1 cellular context compared by ENCODE assay signal in genomic region chr1:99599678-99600175, GRCh38.
TF ChIP-seq lines count a peak whose summit lies in the region.

No MANE protein-coding gene starts in this region.

TF ChIP-seq in K562, 482 proteins besides CTCF, POLR2A, EP300 and RAD21 (continued from another document):
- TF ChIP-seq ZMIZ1 (IDR thresholded peaks at IDR 0.05; ENCODE audit: low read depth in 2 of 2, low read length in 2 of 2): peak in 1 of 2 experiments; percentile 69; a peak in 2 of 4 replicates
- TF ChIP-seq MAFK (IDR thresholded peaks at IDR 0.05; ENCODE audit: low read length): peak; percentile 28; the same call in 1 of the 2 replicates
- no peak for TF ChIP-seq PRPF4 (IDR thresholded peaks at IDR 0.05; ENCODE audit: insufficient read depth, low read depth, low read length, poor library complexity, severe bottlenecking)
- 0 out of 2 replicates have a peak, but pooled peaks have one; percentile 23 for TF ChIP-seq BCOR (IDR thresholded peaks at IDR 0.05)
- peak; percentile 52 for TF ChIP-seq BRD9 (IDR thresholded peaks at IDR 0.05; ENCODE audit: low read depth, partially characterized antibody)
- TF ChIP-seq ZFX (CRISPR knock-in tag; IDR thresholded peaks at IDR 0.05): no peak
- no peak for TF ChIP-seq ZNF79 (CRISPR knock-in tag; IDR thresholded peaks at IDR 0.05; ENCODE audit: low read depth)
- TF ChIP-seq ATF1 (CRISPR knock-in tag; IDR thresholded peaks at IDR 0.05): no peak
- peak; percentile 45 for TF ChIP-seq ATF1 (tag; IDR thresholded peaks at IDR 0.05)
- peak; percentile 96 for TF ChIP-seq SMARCE1 (IDR thresholded peaks at IDR 0.05)
- TF ChIP-seq, protein P1, sequence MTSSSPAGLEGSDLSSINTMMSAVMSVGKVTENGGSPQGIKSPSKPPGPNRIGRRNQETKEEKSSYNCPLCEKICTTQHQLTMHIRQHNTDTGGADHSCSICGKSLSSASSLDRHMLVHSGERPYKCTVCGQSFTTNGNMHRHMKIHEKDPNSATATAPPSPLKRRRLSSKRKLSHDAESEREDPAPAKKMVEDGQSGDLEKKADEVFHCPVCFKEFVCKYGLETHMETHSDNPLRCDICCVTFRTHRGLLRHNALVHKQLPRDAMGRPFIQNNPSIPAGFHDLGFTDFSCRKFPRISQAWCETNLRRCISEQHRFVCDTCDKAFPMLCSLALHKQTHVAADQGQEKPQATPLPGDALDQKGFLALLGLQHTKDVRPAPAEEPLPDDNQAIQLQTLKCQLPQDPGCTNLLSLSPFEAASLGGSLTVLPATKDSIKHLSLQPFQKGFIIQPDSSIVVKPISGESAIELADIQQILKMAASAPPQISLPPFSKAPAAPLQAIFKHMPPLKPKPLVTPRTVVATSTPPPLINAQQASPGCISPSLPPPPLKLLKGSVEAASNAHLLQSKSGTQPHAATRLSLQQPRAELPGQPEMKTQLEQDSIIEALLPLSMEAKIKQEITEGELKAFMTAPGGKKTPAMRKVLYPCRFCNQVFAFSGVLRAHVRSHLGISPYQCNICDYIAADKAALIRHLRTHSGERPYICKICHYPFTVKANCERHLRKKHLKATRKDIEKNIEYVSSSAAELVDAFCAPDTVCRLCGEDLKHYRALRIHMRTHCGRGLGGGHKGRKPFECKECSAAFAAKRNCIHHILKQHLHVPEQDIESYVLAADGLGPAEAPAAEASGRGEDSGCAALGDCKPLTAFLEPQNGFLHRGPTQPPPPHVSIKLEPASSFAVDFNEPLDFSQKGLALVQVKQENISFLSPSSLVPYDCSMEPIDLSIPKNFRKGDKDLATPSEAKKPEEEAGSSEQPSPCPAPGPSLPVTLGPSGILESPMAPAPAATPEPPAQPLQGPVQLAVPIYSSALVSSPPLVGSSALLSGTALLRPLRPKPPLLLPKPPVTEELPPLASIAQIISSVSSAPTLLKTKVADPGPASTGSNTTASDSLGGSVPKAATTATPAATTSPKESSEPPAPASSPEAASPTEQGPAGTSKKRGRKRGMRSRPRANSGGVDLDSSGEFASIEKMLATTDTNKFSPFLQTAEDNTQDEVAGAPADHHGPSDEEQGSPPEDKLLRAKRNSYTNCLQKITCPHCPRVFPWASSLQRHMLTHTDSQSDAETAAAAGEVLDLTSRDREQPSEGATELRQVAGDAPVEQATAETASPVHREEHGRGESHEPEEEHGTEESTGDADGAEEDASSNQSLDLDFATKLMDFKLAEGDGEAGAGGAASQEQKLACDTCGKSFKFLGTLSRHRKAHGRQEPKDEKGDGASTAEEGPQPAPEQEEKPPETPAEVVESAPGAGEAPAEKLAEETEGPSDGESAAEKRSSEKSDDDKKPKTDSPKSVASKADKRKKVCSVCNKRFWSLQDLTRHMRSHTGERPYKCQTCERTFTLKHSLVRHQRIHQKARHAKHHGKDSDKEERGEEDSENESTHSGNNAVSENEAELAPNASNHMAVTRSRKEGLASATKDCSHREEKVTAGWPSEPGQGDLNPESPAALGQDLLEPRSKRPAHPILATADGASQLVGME (CRISPR knock-in tag; IDR thresholded peaks at IDR 0.05): peak; percentile 92
- no peak for TF ChIP-seq HEY1 (CRISPR knock-in tag; IDR thresholded peaks at IDR 0.05; ENCODE audit: borderline replicate concordance)
- no peak for TF ChIP-seq CCNT2 (IDR thresholded peaks at IDR 0.05; ENCODE audit: borderline replicate concordance, extremely low read depth, insufficient read length, low read depth, low read length)
- TF ChIP-seq FOXA3 (CRISPR knock-in tag; conservative IDR thresholded peaks at IDR 0.05 in 1 of 2, IDR thresholded peaks at IDR 0.05 in 1 of 2): peak in 1 of 2 experiments; percentile 78; a peak in 2 of 4 replicates
- TF ChIP-seq HDAC6 (IDR thresholded peaks at IDR 0.05; ENCODE audit: low read depth, low read length): no peak
- TF ChIP-seq ZNF318 (IDR thresholded peaks at IDR 0.05; ENCODE audit: borderline replicate concordance in 1 of 2, low read depth in 1 of 2): no peak
- no peak for TF ChIP-seq IRF2 (CRISPR knock-in tag; IDR thresholded peaks at IDR 0.05)
- TF ChIP-seq BDP1 (IDR thresholded peaks at IDR 0.05; ENCODE audit: insufficient read depth, insufficient read length): no peak
- no peak; the same call in 1 of the 2 replicates for TF ChIP-seq L3MBTL2 (IDR thresholded peaks at IDR 0.05)
- TF ChIP-seq TRIM24 (IDR thresholded peaks at IDR 0.05): peak; percentile 70 to 90; a peak in 3 of 4 replicates
- no peak for TF ChIP-seq SIX5 (IDR thresholded peaks at IDR 0.05; ENCODE audit: borderline replicate concordance in 1 of 2, insufficient read depth in 1 of 2, low read depth in 1 of 2, low read length in 2 of 2)
- TF ChIP-seq ZNF384 (IDR thresholded peaks at IDR 0.05; ENCODE audit: low read depth, low read length): no peak
